Comparison of ENCODE assay signal across 1 cellular context in genomic region chr15:100393008-100393407, GRCh38.
TF ChIP-seq lines count a peak whose summit lies in the region.

No MANE protein-coding gene starts in this region.

TF ChIP-seq in HepG2, 621 proteins besides CTCF, POLR2A, EP300 and RAD21 (continued from another document):
- TF ChIP-seq, protein P1, sequence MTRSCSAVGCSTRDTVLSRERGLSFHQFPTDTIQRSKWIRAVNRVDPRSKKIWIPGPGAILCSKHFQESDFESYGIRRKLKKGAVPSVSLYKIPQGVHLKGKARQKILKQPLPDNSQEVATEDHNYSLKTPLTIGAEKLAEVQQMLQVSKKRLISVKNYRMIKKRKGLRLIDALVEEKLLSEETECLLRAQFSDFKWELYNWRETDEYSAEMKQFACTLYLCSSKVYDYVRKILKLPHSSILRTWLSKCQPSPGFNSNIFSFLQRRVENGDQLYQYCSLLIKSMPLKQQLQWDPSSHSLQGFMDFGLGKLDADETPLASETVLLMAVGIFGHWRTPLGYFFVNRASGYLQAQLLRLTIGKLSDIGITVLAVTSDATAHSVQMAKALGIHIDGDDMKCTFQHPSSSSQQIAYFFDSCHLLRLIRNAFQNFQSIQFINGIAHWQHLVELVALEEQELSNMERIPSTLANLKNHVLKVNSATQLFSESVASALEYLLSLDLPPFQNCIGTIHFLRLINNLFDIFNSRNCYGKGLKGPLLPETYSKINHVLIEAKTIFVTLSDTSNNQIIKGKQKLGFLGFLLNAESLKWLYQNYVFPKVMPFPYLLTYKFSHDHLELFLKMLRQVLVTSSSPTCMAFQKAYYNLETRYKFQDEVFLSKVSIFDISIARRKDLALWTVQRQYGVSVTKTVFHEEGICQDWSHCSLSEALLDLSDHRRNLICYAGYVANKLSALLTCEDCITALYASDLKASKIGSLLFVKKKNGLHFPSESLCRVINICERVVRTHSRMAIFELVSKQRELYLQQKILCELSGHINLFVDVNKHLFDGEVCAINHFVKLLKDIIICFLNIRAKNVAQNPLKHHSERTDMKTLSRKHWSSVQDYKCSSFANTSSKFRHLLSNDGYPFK (CRISPR knock-in tag; IDR thresholded peaks at IDR 0.05; ENCODE audit: borderline replicate concordance) = no peak
